ENCODE assay signal across 15 cellular contexts in genomic region chr18:56652802-56653201, GRCh38. TPM values are rescaled to one million over a fixed set of nuclear protein-coding genes. Genes with fewer than 3 reads are reported as not detected.
A peak's percentile ranks its signal among the peaks of the same experiment; 100 is the strongest.
DNase-seq lines count a peak whose midpoint lies in the region; ATAC-seq and TF ChIP-seq lines count a peak whose summit lies in the region.
"Had no signal": no experiment of that assay in that cellular context is flagged by ENCODE, and none has a peak within 500 bp of the region (broad histone marks: within the 10 kb centered on the region; RNA-seq: fewer than 3 reads in every experiment).

No MANE protein-coding gene starts in this region.

- no peaks in the 10 kb centered on the region for H3K27me3 Mint-ChIP-seq in activated CD4-positive, alpha-beta memory T cell treated with anti-CD3 and anti-CD28 coated beads, Interleukin-2, amount 10 ng/mL, durations not matched to agents 7 days and 5 days
- H3K27me3 Mint-ChIP-seq in natural killer cell treated with Interleukin-12 subunit alpha and Interleukin-12 subunit beta and Interleukin-15 and Interleukin-18, amount 100 ng/mL, for 72 hours, result no peaks in the 10 kb centered on the region

- H3F3A ChIP-seq in DOHH2 (ENCODE audit: control insufficient read depth, insufficient read depth) (peaks cover 5% of the 10 kb centered on the region), MM.1S (ENCODE audit: insufficient read depth, low read length) (peaks cover 13% of the 10 kb centered on the region)

- H3K27ac ChIP-seq in DOHH2 (ENCODE audit: low read depth, low read length) (no peak overlapping the region), MM.1S (ENCODE audit: low read length) (no peak overlapping the region)

- POLR2A ChIA-PET in activated CD4-positive, alpha-beta memory T cell treated with anti-CD3 and anti-CD28 coated beads, Interleukin-2, amount 10 ng/mL, durations not matched to agents 7 days and 5 days (lab: Charles Lee), result interaction anchor here (1.6 to 3.8 kb wide), 3 partner anchors 12 to 933 kb away, joined by 3 to 114 read pairs (median 6); partner anchors contain the start of genes FECH and TXNL1

- H3K4me3 ChIP-seq in DOHH2 (ENCODE audit: low read length) (peak overlapping the region; percentile 80), MM.1S (ENCODE audit: low read length) (no peak overlapping the region)

- peaks cover 53% of the 10 kb centered on the region for H3K4me1 Mint-ChIP-seq in activated CD4-positive, alpha-beta memory T cell treated with anti-CD3 and anti-CD28 coated beads, Interleukin-2, amount 10 ng/mL, durations not matched to agents 7 days and 5 days
- H3K4me1 Mint-ChIP-seq in natural killer cell treated with Interleukin-12 subunit alpha and Interleukin-12 subunit beta and Interleukin-15 and Interleukin-18, amount 100 ng/mL, for 72 hours (ENCODE audit: low read depth in 2 of 2), result peaks cover 46 to 51% of the 10 kb centered on the region in 2 donors

- peak overlapping the region; percentile 72 for H3K4me3 Mint-ChIP-seq in activated CD4-positive, alpha-beta memory T cell treated with anti-CD3 and anti-CD28 coated beads, Interleukin-2, amount 10 ng/mL, durations not matched to agents 7 days and 5 days
- peak overlapping the region; percentile 82 for H3K4me3 Mint-ChIP-seq in natural killer cell treated with Interleukin-12 subunit alpha and Interleukin-12 subunit beta and Interleukin-15 and Interleukin-18, amount 100 ng/mL, for 72 hours

- no peaks in the 10 kb centered on the region for H3K9me3 ChIP-seq in DOHH2 (ENCODE audit: control insufficient read depth, insufficient read depth, low read length)
- H3K9me3 ChIP-seq in MM.1S (replicated peaks; ENCODE audit: insufficient read depth, low read length), result no peaks in the 10 kb centered on the region
- H3K9me3 ChIP-seq: stomach had no signal

- H3K4me1 ChIP-seq in DOHH2 (ENCODE audit: control insufficient read depth, low read length), result peaks cover 48% of the 10 kb centered on the region
- H3K4me1 ChIP-seq in MM.1S (ENCODE audit: low read length), result 0 out of 2 replicates have a peak, but pooled peaks cover 7% of the 10 kb centered on the region

- DNase-seq in MM.1S, result no peak
- DNase-seq in activated CD4-positive, alpha-beta memory T cell treated with anti-CD3 and anti-CD28 coated beads, Interleukin-2, amount 10 ng/mL, durations not matched to agents 7 days and 5 days, result no peak
- no peak for DNase-seq in natural killer cell treated with Interleukin-12 subunit alpha and Interleukin-12 subunit beta and Interleukin-15 and Interleukin-18, amount 100 ng/mL, for 72 hours (ENCODE audit: low spot score)
- DNase-seq in stimulated activated CD4-positive, alpha-beta T cell treated with anti-CD3 and anti-CD28 coated beads, Interleukin-4, amount 100 ng/mL, for 4 hours, result no peak
- no peak for DNase-seq in inferior parietal cortex (ENCODE audit: extremely low spot score)
- DNase-seq: activated gamma-delta T cell, DMS53, kidney, NCI-H1436 treated with DMSO at 0.1 percent for 48 hours, occipital lobe, stomach, T1000 had no signal

- H3K27ac Mint-ChIP-seq in activated CD4-positive, alpha-beta memory T cell treated with anti-CD3 and anti-CD28 coated beads, Interleukin-2, amount 10 ng/mL, durations not matched to agents 7 days and 5 days, result peak overlapping the region; percentile 75
- H3K27ac Mint-ChIP-seq in natural killer cell treated with Interleukin-12 subunit alpha and Interleukin-12 subunit beta and Interleukin-15 and Interleukin-18, amount 100 ng/mL, for 72 hours, result peak overlapping the region; percentile 14 to 93

- no peak for ATAC-seq in natural killer cell treated with Interleukin-12 subunit alpha and Interleukin-12 subunit beta and Interleukin-15 and Interleukin-18, amount 100 ng/mL, for 72 hours
- no peak for ATAC-seq in HG02571 (IDR thresholded peaks at IDR 0.05; ENCODE audit: unreplicated experiment)
- no peak for ATAC-seq in HG03135 (IDR thresholded peaks at IDR 0.05; ENCODE audit: unreplicated experiment)

- H3K79me2 ChIP-seq in DOHH2 (ENCODE audit: control insufficient read depth, low read length) (peaks cover 59% of the 10 kb centered on the region), MM.1S (ENCODE audit: low read length) (peaks cover 68% of the 10 kb centered on the region)

- peak overlapping the region; percentile 74 for H3K4me2 ChIP-seq in DOHH2 (ENCODE audit: low read length)
- H3K4me2 ChIP-seq in MM.1S (ENCODE audit: low read depth, low read length), result peak overlapping the region; percentile 82; the same call in 1 of the 2 replicates

- H2AFZ ChIP-seq in MM.1S (ENCODE audit: low read length), result no peak overlapping the region

- H3K9me3 Mint-ChIP-seq in activated CD4-positive, alpha-beta memory T cell treated with anti-CD3 and anti-CD28 coated beads, Interleukin-2, amount 10 ng/mL, durations not matched to agents 7 days and 5 days, result no peaks in the 10 kb centered on the region
- H3K9me3 Mint-ChIP-seq in natural killer cell treated with Interleukin-12 subunit alpha and Interleukin-12 subunit beta and Interleukin-15 and Interleukin-18, amount 100 ng/mL, for 72 hours, result peaks cover 5% of the 10 kb centered on the region

- H3K27me3 ChIP-seq in DOHH2 (ENCODE audit: control insufficient read depth, low read length) (no peaks in the 10 kb centered on the region), MM.1S (replicated peaks; ENCODE audit: insufficient read depth, low read length) (no peaks in the 10 kb centered on the region)
- H3K27me3 ChIP-seq: stomach had no signal

- H3K36me3 Mint-ChIP-seq in activated CD4-positive, alpha-beta memory T cell treated with anti-CD3 and anti-CD28 coated beads, Interleukin-2, amount 10 ng/mL, durations not matched to agents 7 days and 5 days (ENCODE audit: low read depth), result peaks cover 5% of the 10 kb centered on the region
- peaks cover 5% of the 10 kb centered on the region for H3K36me3 Mint-ChIP-seq in natural killer cell treated with Interleukin-12 subunit alpha and Interleukin-12 subunit beta and Interleukin-15 and Interleukin-18, amount 100 ng/mL, for 72 hours

- CTCF ChIA-PET in activated CD4-positive, alpha-beta memory T cell treated with anti-CD3 and anti-CD28 coated beads, Interleukin-2, amount 10 ng/mL, durations not matched to agents 7 days and 5 days (lab: Charles Lee), result interaction anchor here (4.5 kb wide), 1 partner anchor 13 kb away, joined by 35 read pairs; the partner anchor contains the start of gene TXNL1

- H4K20me1 ChIP-seq in DOHH2 (ENCODE audit: control insufficient read depth, insufficient read depth, low read depth, low read length), result no peaks in the 10 kb centered on the region
- H4K20me1 ChIP-seq in MM.1S (ENCODE audit: insufficient read depth, low read length), result no peaks in the 10 kb centered on the region

- H3K9me2 ChIP-seq in DOHH2 (replicated peaks; ENCODE audit: control insufficient read depth, low read length), result no peaks in the 10 kb centered on the region
- no peaks in the 10 kb centered on the region for H3K9me2 ChIP-seq in MM.1S (replicated peaks; ENCODE audit: insufficient read depth, low read length)

- no peak overlapping the region for H3K9ac ChIP-seq in MM.1S (ENCODE audit: low read length)

- no peak for TF ChIP-seq CTCF in DOHH2 (IDR thresholded peaks at IDR 0.05; ENCODE audit: low read depth, low read length, poor library complexity, severe bottlenecking)
- no peak for TF ChIP-seq CTCF in MM.1S (IDR thresholded peaks at IDR 0.05; ENCODE audit: low read length)

- H3K36me3 ChIP-seq in DOHH2 (ENCODE audit: control insufficient read depth, low read length) (peaks cover 4% of the 10 kb centered on the region; the same call in 1 of the 2 replicates), MM.1S (replicated peaks; ENCODE audit: insufficient read depth, low read length) (no peaks in the 10 kb centered on the region)
- H3K36me3 ChIP-seq: stomach had no signal

RNA-seq across cellular contexts. Expression of gene WDR7, which starts 1.6 kb away (rescaled TPM):
- 10 to 100 TPM; 29.1 to 33.0 TPM for total RNA-seq in activated CD4-positive, alpha-beta memory T cell treated with anti-CD3 and anti-CD28 coated beads, Interleukin-2, amount 10 ng/mL, durations not matched to agents 7 days and 5 days
- total RNA-seq in natural killer cell treated with Interleukin-12 subunit alpha and Interleukin-12 subunit beta and Interleukin-15 and Interleukin-18, amount 100 ng/mL, for 72 hours, result 10 to 100 TPM; 51.1 to 69.1 TPM

RNA-seq across cellular contexts. Expression of gene TXNL1, which starts 14.4 kb away (rescaled TPM):
- total RNA-seq in activated CD4-positive, alpha-beta memory T cell treated with anti-CD3 and anti-CD28 coated beads, Interleukin-2, amount 10 ng/mL, durations not matched to agents 7 days and 5 days, result 10 to 100 TPM; 50.2 to 55.5 TPM
- 10 to 100 TPM; 50.3 to 60.5 TPM for total RNA-seq in natural killer cell treated with Interleukin-12 subunit alpha and Interleukin-12 subunit beta and Interleukin-15 and Interleukin-18, amount 100 ng/mL, for 72 hours
